Comparison of ENCODE assay signal across 1 cellular context in genomic region chr9:93345630-93346239, GRCh38.
TF ChIP-seq lines count a peak whose summit lies in the region.

No MANE protein-coding gene starts in this region.

TF ChIP-seq in H1, 55 proteins besides CTCF, POLR2A, EP300 and RAD21 (continued from another document):
- TF ChIP-seq SIN3A (conservative IDR thresholded peaks at IDR 0.05 in 1 of 2, IDR thresholded peaks at IDR 0.05 in 1 of 2; ENCODE audit: low read depth in 1 of 2, low read length in 2 of 2) = 0 out of 4 replicates have a peak, but pooled peaks of 1 of the 2 experiments have one; percentile 66
- TF ChIP-seq KDM4A (IDR thresholded peaks at IDR 0.05; ENCODE audit: low read depth, low read length, severe bottlenecking) = peak; percentile 26
